In the genomic region with DNA sequence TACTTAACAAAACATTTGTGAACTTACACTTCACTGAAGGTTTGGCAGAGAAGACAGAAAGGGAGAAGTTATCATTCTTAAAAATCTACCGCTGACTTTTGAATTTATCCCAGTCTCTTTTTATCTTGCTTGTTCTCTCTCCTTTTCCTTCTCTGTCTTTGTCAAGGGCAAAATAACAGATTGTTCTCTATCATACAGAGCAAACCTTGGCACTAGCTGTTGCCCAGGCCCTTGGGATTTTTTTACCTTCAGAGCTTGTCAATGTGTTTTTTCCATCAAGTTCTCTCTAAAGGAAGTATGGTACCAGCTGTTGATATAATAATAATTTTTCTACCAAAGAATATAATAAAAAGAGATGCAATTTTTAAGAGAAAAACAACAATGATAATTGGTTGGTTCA, we compare ENCODE assay signal across 25 cellular contexts.
DNase-seq lines count a peak whose midpoint lies in the region; ATAC-seq, FAIRE-seq and TF ChIP-seq lines count a peak whose summit lies in the region.
"Had no signal": no experiment of that assay in that cellular context is flagged by ENCODE, and none has a peak within 500 bp of the region (broad histone marks: within the 10 kb centered on the region; RNA-seq: fewer than 3 reads in every experiment).

No MANE protein-coding gene starts in this region.

- DNase-seq in NCI-H2171 treated with DMSO at 0.1 percent for 48 hours (lab: John Stamatoyannopoulos, UW) (peak; percentile 25), NCI-H2171 (lab: John Stamatoyannopoulos, UW) (no peak), left ventricle myocardium inferior (no peak), right cardiac atrium (no peak), NCI-H1694 treated with DMSO at 0.1 percent for 48 hours (lab: John Stamatoyannopoulos, UW) (peak; percentile 8), pons (ENCODE audit: low spot score) (peak; percentile 7), NCI-H226 (no peak), urothelium cell line (ENCODE audit: low spot score) (no peak)
- DNase-seq: AML-193; BE2C; CD4-positive, alpha-beta T cell; CD8-positive, alpha-beta memory T cell; DMS 273 treated with DMSO at 0.1 percent for 48 hours; DMS79; EL; GDM1; H9 had no signal

- H3K27me3 ChIP-seq in left ventricle myocardium inferior (ENCODE audit: low read depth) (no peaks in the 10 kb centered on the region), right cardiac atrium (ENCODE audit: control insufficient read depth, insufficient read depth) (no peaks in the 10 kb centered on the region)
- H3K27me3 ChIP-seq: BE2C; BLaER1 treated with 17β-estradiol and CSF1 and Interleukin-3, amounts not matched to agents 10 nM and 100 nM had no signal

- 49% methylated on average over 1 of the region's 1 CpG for WGBS in right cardiac atrium

- intact Hi-C loops in left ventricle myocardium inferior (cut with micrococcal nuclease) = no loop called here
- intact Hi-C loops in right cardiac atrium (cut with DNase I) = no loop called here

- no peak for TF ChIP-seq CTCF in left ventricle myocardium inferior (IDR thresholded peaks at IDR 0.05; ENCODE audit: borderline replicate concordance)

- ATAC-seq in right cardiac atrium = no peak
- ATAC-seq: GM12878, GM23338, HCT116 had no signal

- no peak overlapping the region for H3K4me3 ChIP-seq in left ventricle myocardium inferior
- H3K4me3 ChIP-seq in right cardiac atrium (ENCODE audit: low read length) = no peak overlapping the region
- H3K4me3 ChIP-seq: BLaER1 treated with 17β-estradiol and CSF1 and Interleukin-3, amounts not matched to agents 10 nM and 100 nM; GM12878; GM23338 had no signal

- peaks cover 54% of the 10 kb centered on the region for H3K36me3 ChIP-seq in left ventricle myocardium inferior

- H3K4me1 ChIP-seq in left ventricle myocardium inferior (peaks cover 15% of the 10 kb centered on the region), right cardiac atrium (ENCODE audit: control insufficient read depth, insufficient read depth, low read length) (no peaks in the 10 kb centered on the region)
- H3K4me1 ChIP-seq: BE2C; BLaER1 treated with 17β-estradiol and CSF1 and Interleukin-3, amounts not matched to agents 10 nM and 100 nM had no signal

- no peak for FAIRE-seq in urothelium cell line (lab: Jason Lieb, UNC)
- FAIRE-seq: A204.1, D721Med, GM12878, GM18507 had no signal

- H3K9me3 ChIP-seq in left ventricle myocardium inferior (replicated peaks) (no peaks in the 10 kb centered on the region), right cardiac atrium (ENCODE audit: control insufficient read depth, low read length) (no peaks in the 10 kb centered on the region)
- H3K9me3 ChIP-seq: BE2C; BLaER1 treated with 17β-estradiol and CSF1 and Interleukin-3, amounts not matched to agents 10 nM and 100 nM had no signal

- H3K27ac ChIP-seq in left ventricle myocardium inferior (replicated peaks) = peak overlapping the region; percentile 27
- H3K27ac ChIP-seq in right cardiac atrium (ENCODE audit: low read length) = no peak overlapping the region
- H3K27ac ChIP-seq: 22Rv1; BLaER1 treated with 17β-estradiol and CSF1 and Interleukin-3, amounts not matched to agents 10 nM and 100 nM had no signal

Comparison
In these comparisons a context has a peak if more than half of its experiments do, and no peak if none do; other contexts are left out.
1. DNase-seq: peak in NCI-H2171 treated with DMSO at 0.1 percent for 48 hours (single experiment), NCI-H1694 treated with DMSO at 0.1 percent for 48 hours (single experiment) and pons (single experiment); none in NCI-H2171 (single experiment), left ventricle myocardium inferior (single experiment), right cardiac atrium (0 of 3), NCI-H226 (single experiment) and urothelium cell line (single experiment).